8 cellular contexts compared by ENCODE assay signal in the genomic region with DNA sequence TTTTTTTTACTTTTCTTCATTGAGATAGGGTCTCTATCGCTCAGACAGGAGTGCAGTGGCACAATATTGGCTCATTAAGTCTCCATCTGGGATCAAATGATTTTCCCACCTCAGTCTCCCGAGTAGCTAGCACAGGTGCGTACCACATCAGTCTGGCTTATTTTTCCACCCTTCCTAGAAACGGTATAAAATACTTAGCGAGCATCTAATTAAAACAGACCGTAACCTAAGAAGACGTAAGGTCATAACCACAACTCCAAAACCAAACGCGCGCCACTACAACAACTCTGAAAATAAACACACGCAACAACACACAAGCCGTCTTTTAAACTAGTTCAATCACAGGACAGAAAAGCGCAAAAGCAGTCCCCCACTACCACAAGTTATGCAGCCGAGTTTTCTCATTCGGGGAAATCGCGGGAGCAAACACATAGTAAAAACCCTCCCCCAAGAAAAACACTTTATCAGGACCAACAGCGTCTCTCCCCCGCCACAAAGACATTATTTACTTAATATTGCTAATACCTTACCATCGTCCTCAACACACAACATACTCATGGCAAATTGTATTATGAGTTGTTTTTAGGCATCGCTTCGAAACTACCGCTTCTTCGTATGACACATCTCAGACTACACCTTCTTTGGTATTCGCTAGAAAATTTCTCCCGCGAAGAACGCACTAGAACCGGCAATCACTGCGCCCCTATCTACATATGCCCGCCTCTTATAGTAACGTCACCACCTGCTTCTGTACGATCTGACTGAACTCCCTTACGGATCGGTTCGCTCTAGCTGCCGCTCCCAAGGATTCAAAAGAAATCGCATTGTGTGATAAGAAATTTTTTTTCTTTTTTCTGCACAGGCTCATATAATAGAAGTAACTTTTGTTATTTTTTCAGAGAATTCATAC. TPM values are rescaled to one million over a fixed set of nuclear protein-coding genes. Genes with fewer than 3 reads are reported as not detected.
DNase-seq lines count a peak whose midpoint lies in the region; ATAC-seq and TF ChIP-seq lines count a peak whose summit lies in the region.

No MANE protein-coding gene starts in this region.

- H3K9ac ChIP-seq in duodenal mucosa (ENCODE audit: low read depth in 1 of 2, low read length in 2 of 2) (peak overlapping the region; percentile 78 to 79), liver (ENCODE audit: low read depth in 1 of 2, low read length in 2 of 2) (peak overlapping the region; percentile 64 to 81)

- peak in 1 of 2 donors; percentile 63 for TF ChIP-seq RAD21 in liver (IDR thresholded peaks at IDR 0.05)

- peak overlapping the region; percentile 62 to 65 for H3K4me3 ChIP-seq in duodenal mucosa (ENCODE audit: low read depth in 1 of 2, low read length in 2 of 2)
- H3K4me3 ChIP-seq in liver (ENCODE audit: low read depth in 1 of 3, low read length in 3 of 3): peak overlapping the region; percentile 27 to 57 (median 38)

- H3K27ac ChIP-seq in duodenal mucosa (ENCODE audit: low read depth, low read length) (peak overlapping the region; percentile 65), liver (ENCODE audit: low read depth in 1 of 2, low read length in 2 of 2) (peak overlapping the region; percentile 86 to 87)

- no peaks in the 10 kb centered on the region for H3K27me3 ChIP-seq in duodenal mucosa (ENCODE audit: control insufficient read depth in 1 of 2, insufficient read depth in 2 of 2, low read length in 2 of 2)
- no peaks in the 10 kb centered on the region for H3K27me3 ChIP-seq in liver (ENCODE audit: control insufficient read depth in 4 of 4, insufficient read depth in 4 of 4, low read length in 3 of 4)

- H3K4me1 ChIP-seq in duodenal mucosa (ENCODE audit: control insufficient read depth in 1 of 2, insufficient read depth in 2 of 2, low read length in 2 of 2): peaks cover 0 to 11% of the 10 kb centered on the region in 2 donors
- peaks cover 0 to 4% (median 1%) of the 10 kb centered on the region in 4 donors for H3K4me1 ChIP-seq in liver (ENCODE audit: control insufficient read depth in 4 of 4, insufficient read depth in 4 of 4, low read length in 3 of 4)

- WGBS in liver: 1% methylated on average over 38 of the region's 38 CpGs

- TF ChIP-seq CTCF in liver (IDR thresholded peaks at IDR 0.05; ENCODE audit: low read depth, low read length, missing input control): no peak

- H3K9me3 ChIP-seq in duodenal mucosa (ENCODE audit: control insufficient read depth in 1 of 2, low read length in 2 of 2): no peaks in the 10 kb centered on the region
- no peaks in the 10 kb centered on the region for H3K9me3 ChIP-seq in liver (ENCODE audit: control insufficient read depth in 4 of 4, low read length in 3 of 4)

- peak; percentile 99 for TF ChIP-seq POLR2A in GM19193 (IDR thresholded peaks at IDR 0.05; ENCODE audit: extremely low read depth, insufficient read depth, insufficient read length)

- H3K36me3 ChIP-seq in duodenal mucosa (ENCODE audit: control insufficient read depth in 1 of 2, insufficient read depth in 2 of 2, low read length in 2 of 2) (no peaks in the 10 kb centered on the region), liver (ENCODE audit: control insufficient read depth in 4 of 4, insufficient read depth in 3 of 4, low read depth in 1 of 4, low read length in 3 of 4) (no peaks in the 10 kb centered on the region)

- peak; percentile 51 for ATAC-seq in HG03457 (IDR thresholded peaks at IDR 0.05; ENCODE audit: unreplicated experiment)

- DNase-seq in Ammon's horn (ENCODE audit: low spot score) (peak; percentile 91), NCI-H526 treated with DMSO at 0.1 percent for 48 hours (lab: John Stamatoyannopoulos, UW) (peak; percentile 98)
- peak; percentile 59 to 63 for DNase-seq in activated CD4-positive, alpha-beta T cell treated with anti-CD3 and anti-CD28 coated beads, Interleukin-2, amount 50 U/mL, for 4 hours
- DNase-seq in stimulated activated CD4-positive, alpha-beta T cell treated with anti-CD3 and anti-CD28 coated beads, Interleukin-4, amount 100 ng/mL, for 1 hour: peak; percentile 56

TF ChIP-seq in liver, 16 proteins besides CTCF, POLR2A, EP300 and RAD21:
- no peak for TF ChIP-seq TAF1 (conservative IDR thresholded peaks at IDR 0.05)
- TF ChIP-seq NR2F2 (IDR thresholded peaks at IDR 0.05): peak; percentile 75
- peak; percentile 94 for TF ChIP-seq REST (IDR thresholded peaks at IDR 0.05)
- peak; percentile 93 for TF ChIP-seq SP1 (IDR thresholded peaks at IDR 0.05)
- TF ChIP-seq YY1 (IDR thresholded peaks at IDR 0.05): peak; percentile 77
- peak; percentile 97 for TF ChIP-seq ZBTB33 (IDR thresholded peaks at IDR 0.05)
- TF ChIP-seq JUND (IDR thresholded peaks at IDR 0.05): peak; percentile 41 to 57
- no peak for TF ChIP-seq HNF4G (IDR thresholded peaks at IDR 0.05)
- TF ChIP-seq RXRA (IDR thresholded peaks at IDR 0.05): peak; percentile 77 to 86
- peak; percentile 42 to 49 for TF ChIP-seq HNF4A (conservative IDR thresholded peaks at IDR 0.05)
- TF ChIP-seq, protein P1, sequence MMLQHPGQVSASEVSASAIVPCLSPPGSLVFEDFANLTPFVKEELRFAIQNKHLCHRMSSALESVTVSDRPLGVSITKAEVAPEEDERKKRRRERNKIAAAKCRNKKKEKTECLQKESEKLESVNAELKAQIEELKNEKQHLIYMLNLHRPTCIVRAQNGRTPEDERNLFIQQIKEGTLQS (IDR thresholded peaks at IDR 0.05): peak; percentile 61
- TF ChIP-seq FOXA1 (IDR thresholded peaks at IDR 0.05): peak; percentile 89
- peak in 1 of 2 donors; percentile 67 for TF ChIP-seq GABPA (IDR thresholded peaks at IDR 0.05 in 1 of 2, conservative IDR thresholded peaks at IDR 0.05 in 1 of 2)
- TF ChIP-seq FOXA2 (IDR thresholded peaks at IDR 0.05): peak; percentile 92
- peak; percentile 80 for TF ChIP-seq MAX (IDR thresholded peaks at IDR 0.05)
- TF ChIP-seq EGR1 (IDR thresholded peaks at IDR 0.05; ENCODE audit: low read depth in 2 of 2): peak in 1 of 2 donors; percentile 81

RNA-seq across cellular contexts. Expression of gene TEX14, which starts 32.8 kb away (rescaled TPM):
- total RNA-seq in liver: under 1 TPM; 0.14 to 0.17 TPM
- under 1 TPM; 0.01 to 0.13 TPM for polyA plus RNA-seq in liver

RNA-seq across cellular contexts. Expression of gene RAD51C, which starts 33.3 kb away (rescaled TPM):
- total RNA-seq in liver: 10 to 100 TPM in 1 of 2 donors, 1 to 10 TPM in 1; 8.8 to 22.2 TPM
- 10 to 100 TPM in 1 of 2 donors, 1 to 10 TPM in 1; 6.9 to 16.2 TPM for polyA plus RNA-seq in liver

Comparison
In these comparisons a context has a peak if more than half of its experiments do, and no peak if none do; other contexts are left out.
1. Peak in every context shown above with its lines: DNase-seq, ATAC-seq, H3K4me3 ChIP-seq and H3K27ac ChIP-seq.